ENCODE assay signal across 16 cellular contexts in the genomic region with DNA sequence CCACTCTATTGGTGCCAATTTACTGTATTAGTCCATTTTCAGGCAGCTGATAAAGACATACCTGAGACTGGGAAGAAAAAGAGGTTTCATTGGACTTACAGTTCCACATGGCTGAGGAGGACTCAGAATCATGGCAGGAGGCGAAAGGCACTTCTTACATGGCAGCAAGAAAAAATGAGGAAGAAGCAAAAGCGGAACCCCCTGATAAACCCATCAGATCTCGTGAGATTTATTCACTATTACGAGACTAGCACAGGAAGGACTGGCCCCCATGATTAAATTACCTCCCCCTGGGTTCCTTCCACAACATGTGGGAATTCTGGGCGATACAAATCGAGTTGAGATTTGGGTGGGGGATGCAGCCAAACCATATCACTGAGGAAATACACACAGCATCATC.
"Had no signal": no experiment of that assay in that cellular context is flagged by ENCODE, and none has a peak within 500 bp of the region (broad histone marks: within the 10 kb centered on the region; RNA-seq: fewer than 3 reads in every experiment).

No MANE protein-coding gene starts in this region.

- H3K27me3 Mint-ChIP-seq: activated naive CD8-positive, alpha-beta T cell treated with anti-CD3 and anti-CD28 coated beads for 36 hours; naive thymus-derived CD8-positive, alpha-beta T cell had no signal

- H3K27ac ChIP-seq: body of pancreas, esophagus muscularis mucosa, right atrium auricular region, transverse colon, vagina had no signal

- H3K4me3 ChIP-seq: body of pancreas, esophagus muscularis mucosa, mucosa of descending colon, right atrium auricular region, transverse colon, vagina had no signal

- H3K27me3 ChIP-seq: body of pancreas, right atrium auricular region, transverse colon, vagina had no signal

- H3K9me3 Mint-ChIP-seq: activated CD4-positive, alpha-beta T cell treated with anti-CD3 and anti-CD28 coated beads, Interleukin-2, amount 10 ng/mL, durations not matched to agents 7 days and 5 days; activated naive CD8-positive, alpha-beta T cell treated with anti-CD3 and anti-CD28 coated beads for 36 hours; naive thymus-derived CD8-positive, alpha-beta T cell had no signal

- H3K4me1 Mint-ChIP-seq: activated CD4-positive, alpha-beta T cell treated with anti-CD3 and anti-CD28 coated beads, Interleukin-2, amount 10 ng/mL, durations not matched to agents 7 days and 5 days; activated naive CD8-positive, alpha-beta T cell treated with anti-CD3 and anti-CD28 coated beads for 36 hours had no signal

- DNase-seq: activated CD4-positive, alpha-beta T cell treated with anti-CD3 and anti-CD28 coated beads, Interleukin-2, amount 10 ng/mL, durations not matched to agents 7 days and 5 days; activated CD8-positive, alpha-beta memory T cell treated with anti-CD3 and anti-CD28 coated beads, Interleukin-2, amount 50 U/mL, for 48 hours; activated naive CD8-positive, alpha-beta T cell treated with anti-CD3 and anti-CD28 coated beads for 36 hours; amygdala; body of pancreas; caudate nucleus; hippocampal formation; mucosa of descending colon; naive thymus-derived CD8-positive, alpha-beta T cell; stimulated activated CD4-positive, alpha-beta T cell treated with anti-CD3 and anti-CD28 coated beads, Interleukin-2, amount 100 ng/mL, for 48 hours; stimulated activated naive CD4-positive, alpha-beta T cell; transverse colon had no signal

- ATAC-seq: body of pancreas; left lobe of liver; mucosa of descending colon; naive thymus-derived CD8-positive, alpha-beta T cell had no signal

- H3K9me3 ChIP-seq: body of pancreas, esophagus muscularis mucosa, mucosa of descending colon, right atrium auricular region, transverse colon, vagina had no signal

- H3K4me1 ChIP-seq: body of pancreas, right atrium auricular region, transverse colon, vagina had no signal

- H3K4me3 Mint-ChIP-seq: activated CD4-positive, alpha-beta T cell treated with anti-CD3 and anti-CD28 coated beads, Interleukin-2, amount 10 ng/mL, durations not matched to agents 7 days and 5 days; activated naive CD8-positive, alpha-beta T cell treated with anti-CD3 and anti-CD28 coated beads for 36 hours; naive thymus-derived CD8-positive, alpha-beta T cell had no signal

- H3K36me3 Mint-ChIP-seq: activated naive CD8-positive, alpha-beta T cell treated with anti-CD3 and anti-CD28 coated beads for 36 hours; naive thymus-derived CD8-positive, alpha-beta T cell had no signal

- H3K36me3 ChIP-seq: esophagus muscularis mucosa, right atrium auricular region, transverse colon, vagina had no signal

- H3K27ac Mint-ChIP-seq: activated CD4-positive, alpha-beta T cell treated with anti-CD3 and anti-CD28 coated beads, Interleukin-2, amount 10 ng/mL, durations not matched to agents 7 days and 5 days; activated naive CD8-positive, alpha-beta T cell treated with anti-CD3 and anti-CD28 coated beads for 36 hours had no signal
